ENCODE assay signal across 14 cellular contexts in the genomic region with DNA sequence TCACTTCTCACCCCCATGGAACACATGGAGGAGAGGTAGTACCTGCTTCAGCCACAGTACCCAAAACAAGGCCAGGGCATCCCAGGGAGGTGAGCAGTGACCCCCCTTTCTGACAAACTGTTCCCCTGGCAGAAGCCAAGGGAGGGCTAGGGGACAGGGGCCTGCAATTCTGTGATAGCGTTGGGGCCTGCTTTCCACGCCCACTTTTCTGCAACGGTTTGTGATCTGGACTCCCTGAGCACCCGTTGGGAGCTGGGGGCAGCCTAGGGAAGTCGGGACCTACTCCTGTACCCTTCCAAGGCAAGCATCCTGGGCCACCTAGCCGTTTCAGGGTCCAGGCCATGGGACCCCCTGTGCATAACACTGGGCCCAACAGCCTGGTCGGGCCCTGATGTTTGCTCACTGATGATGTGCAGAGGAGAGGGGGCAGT. TPM values are rescaled to one million over a fixed set of nuclear protein-coding genes. Genes with fewer than 3 reads are reported as not detected.
DNase-seq lines count a peak whose midpoint lies in the region; ATAC-seq and TF ChIP-seq lines count a peak whose summit lies in the region.
"Had no signal": no experiment of that assay in that cellular context is flagged by ENCODE, and none has a peak within 500 bp of the region (broad histone marks: within the 10 kb centered on the region; RNA-seq: fewer than 3 reads in every experiment).

No MANE protein-coding gene starts in this region.

- no peak for TF ChIP-seq CTCF in neural progenitor cell (IDR thresholded peaks at IDR 0.05)
- TF ChIP-seq CTCF in mesothelial cell of epicardium (IDR thresholded peaks at IDR 0.05; ENCODE audit: unreplicated experiment) = no peak

- peak overlapping the region; percentile 40 for H3K27ac Mint-ChIP-seq in activated naive CD8-positive, alpha-beta T cell treated with anti-CD3 and anti-CD28 coated beads, Interleukin-2, amount 50 U/mL, for 24 hours
- no peak overlapping the region for H3K27ac Mint-ChIP-seq in neural progenitor cell
- no peak overlapping the region for H3K27ac Mint-ChIP-seq in mesothelial cell of epicardium

- H3K27me3 ChIP-seq in H7 (ENCODE audit: control insufficient read depth, insufficient read depth, low read length) (no peaks in the 10 kb centered on the region), neural progenitor cell (peaks cover 19% of the 10 kb centered on the region)
- H3K27me3 ChIP-seq: brain microvascular endothelial cell had no signal

- no peaks in the 10 kb centered on the region for H3K27me3 Mint-ChIP-seq in activated naive CD8-positive, alpha-beta T cell treated with anti-CD3 and anti-CD28 coated beads, Interleukin-2, amount 50 U/mL, for 24 hours
- no peaks in the 10 kb centered on the region for H3K27me3 Mint-ChIP-seq in neural progenitor cell (ENCODE audit: insufficient read depth, low read depth)
- no peaks in the 10 kb centered on the region for H3K27me3 Mint-ChIP-seq in mesothelial cell of epicardium (ENCODE audit: low read depth)

- H3K4me3 ChIP-seq in H7 (ENCODE audit: insufficient read depth, low read depth, low read length) = no peak overlapping the region
- H3K4me3 ChIP-seq in neural progenitor cell = no peak overlapping the region

- H3K36me3 ChIP-seq in H7 (replicated peaks; ENCODE audit: control insufficient read depth, insufficient read depth, low read length) (no peaks in the 10 kb centered on the region), neural progenitor cell (no peaks in the 10 kb centered on the region)
- H3K36me3 ChIP-seq: brain microvascular endothelial cell had no signal

- ATAC-seq in activated naive CD8-positive, alpha-beta T cell treated with anti-CD3 and anti-CD28 coated beads, Interleukin-2, amount 50 U/mL, for 24 hours = no peak
- ATAC-seq in sciatic nerve = peak; percentile 25

- peaks cover 25% of the 10 kb centered on the region for H3K4me1 Mint-ChIP-seq in activated naive CD8-positive, alpha-beta T cell treated with anti-CD3 and anti-CD28 coated beads, Interleukin-2, amount 50 U/mL, for 24 hours
- peaks cover 18% of the 10 kb centered on the region for H3K4me1 Mint-ChIP-seq in neural progenitor cell
- peaks cover 6% of the 10 kb centered on the region for H3K4me1 Mint-ChIP-seq in mesothelial cell of epicardium

- DNase-seq in DMS53 (lab: John Stamatoyannopoulos, UW) (peak; percentile 23), DMS53 treated with DMSO at 0.1 percent for 48 hours (lab: John Stamatoyannopoulos, UW; ENCODE audit: unreplicated experiment) (no peak), H7 (peak; percentile 42), sciatic nerve (ENCODE audit: low spot score) (no peak), neural progenitor cell (ENCODE audit: low spot score) (no peak), mesothelial cell of epicardium (ENCODE audit: low spot score in 2 of 2, unreplicated experiment in 2 of 2) (no peak), SK-N-DZ (ENCODE audit: low spot score) (no peak)
- DNase-seq in activated naive CD8-positive, alpha-beta T cell treated with anti-CD3 and anti-CD28 coated beads, Interleukin-2, amount 50 U/mL, for 24 hours = no peak
- DNase-seq: activated CD8-positive, alpha-beta memory T cell treated with anti-CD3 and anti-CD28 coated beads, Interleukin-2, amount 50 U/mL, for 48 hours; brain microvascular endothelial cell; HCEC 1CT; stimulated activated CD4-positive, alpha-beta T cell treated with anti-CD3 and anti-CD28 coated beads, Interleukin-2, amount 100 ng/mL, for 48 hours; T1000 had no signal

- no peak overlapping the region for H3K9ac ChIP-seq in neural progenitor cell

- intact Hi-C loops in sciatic nerve (cut with DNase I) = no loop called here

- H3K4me2 ChIP-seq in neural progenitor cell = no peak overlapping the region

- H3K4me3 Mint-ChIP-seq in activated naive CD8-positive, alpha-beta T cell treated with anti-CD3 and anti-CD28 coated beads, Interleukin-2, amount 50 U/mL, for 24 hours = peak overlapping the region; percentile 52
- H3K4me3 Mint-ChIP-seq in neural progenitor cell = no peak overlapping the region
- H3K4me3 Mint-ChIP-seq in mesothelial cell of epicardium = no peak overlapping the region

- H3K36me3 Mint-ChIP-seq in activated naive CD8-positive, alpha-beta T cell treated with anti-CD3 and anti-CD28 coated beads, Interleukin-2, amount 50 U/mL, for 24 hours (ENCODE audit: low read depth) = peaks cover 9% of the 10 kb centered on the region
- H3K36me3 Mint-ChIP-seq in neural progenitor cell (no peaks in the 10 kb centered on the region), mesothelial cell of epicardium (no peaks in the 10 kb centered on the region)

- no peaks in the 10 kb centered on the region for H3K9me3 ChIP-seq in neural progenitor cell (ENCODE audit: low read depth)

- H3F3A ChIP-seq in neural progenitor cell (ENCODE audit: low read depth) = no peaks in the 10 kb centered on the region

- no peaks in the 10 kb centered on the region for H3K4me1 ChIP-seq in neural progenitor cell

- H3K9me3 Mint-ChIP-seq in activated naive CD8-positive, alpha-beta T cell treated with anti-CD3 and anti-CD28 coated beads, Interleukin-2, amount 50 U/mL, for 24 hours = no peaks in the 10 kb centered on the region
- no peaks in the 10 kb centered on the region for H3K9me3 Mint-ChIP-seq in neural progenitor cell
- no peaks in the 10 kb centered on the region for H3K9me3 Mint-ChIP-seq in mesothelial cell of epicardium

- H3K27ac ChIP-seq in neural progenitor cell = no peak overlapping the region
- H3K27ac ChIP-seq: brain microvascular endothelial cell had no signal

- H4K20me1 ChIP-seq in neural progenitor cell (ENCODE audit: low read depth) = no peaks in the 10 kb centered on the region

- no peak overlapping the region for H2AFZ ChIP-seq in neural progenitor cell (replicated peaks)

- H3K79me2 ChIP-seq in neural progenitor cell (ENCODE audit: low read depth) = no peaks in the 10 kb centered on the region

RNA-seq across cellular contexts. Expression of a gene that starts 1.0 kb away (rescaled TPM):
- 0.03 and 0.11 TPM in 2 replicates for total RNA-seq in H7 (2014; rRNA removed; shearing (Covaris generic))
- total RNA-seq in sciatic nerve (18.0 TPM), neural progenitor cell (ENCODE audit: low replicate concordance) (0.12 TPM in 1 of 2 replicates, not detected in the other), mesothelial cell of epicardium (0.13 to 0.18 TPM in 2 of 3 replicates, not detected in the other)
- polyA plus RNA-seq in SK-N-DZ (2014; cell fraction: cytosol; rRNA removed) = 0.09 and 0.29 TPM in 2 replicates
- 0.52 and 1.0 TPM in 2 replicates for polyA plus RNA-seq in SK-N-DZ (2014; cell fraction: nucleus; rRNA removed)
- total RNA-seq: MCF 10A had no signal

RNA-seq across cellular contexts. Expression of a gene that starts 29.0 kb away (rescaled TPM):
- total RNA-seq in H7 (2014; rRNA removed; shearing (Covaris generic)) = 2.7 and 3.9 TPM in 2 replicates
- total RNA-seq in sciatic nerve = 0.18 TPM
- 0.11 and 0.22 TPM in 2 replicates for total RNA-seq in neural progenitor cell (ENCODE audit: low replicate concordance)
- total RNA-seq in mesothelial cell of epicardium = 0.57 to 1.2 TPM (median 0.73 TPM) in 3 replicates
- polyA plus RNA-seq in SK-N-DZ (2014; cell fraction: cytosol; rRNA removed) = 0.08 and 0.20 TPM in 2 replicates
- 0.12 and 0.20 TPM in 2 replicates for polyA plus RNA-seq in SK-N-DZ (2014; cell fraction: nucleus; rRNA removed)
- total RNA-seq: MCF 10A had no signal

RNA-seq across cellular contexts. Expression of a gene that starts 36.0 kb away (rescaled TPM):
- total RNA-seq in H7 (2014; rRNA removed; shearing (Covaris generic)) = 64.0 and 87.1 TPM in 2 replicates
- total RNA-seq in sciatic nerve (48.2 TPM), neural progenitor cell (ENCODE audit: low replicate concordance) (76.0 and 78.4 TPM in 2 replicates), mesothelial cell of epicardium (51.2 to 55.1 TPM (median 54.8 TPM) in 3 replicates)
- 110 and 148 TPM in 2 replicates for polyA plus RNA-seq in SK-N-DZ (2014; cell fraction: cytosol; rRNA removed)
- 102 and 133 TPM in 2 replicates for polyA plus RNA-seq in SK-N-DZ (2014; cell fraction: nucleus; rRNA removed)

Comparison
In these comparisons a context has a peak if more than half of its experiments do, and no peak if none do; other contexts are left out.
1. DNase-seq: peak in DMS53 (single experiment) and H7 (single experiment); none in DMS53 treated with DMSO at 0.1 percent for 48 hours (single experiment), activated naive CD8-positive, alpha-beta T cell treated with anti-CD3 and anti-CD28 coated beads, Interleukin-2, amount 50 U/mL, for 24 hours (single experiment), sciatic nerve (single experiment), neural progenitor cell (single experiment), mesothelial cell of epicardium (0 of 2) and SK-N-DZ (single experiment).
2. RNA of a gene that starts 1.0 kb away (total RNA-seq): 18.0 TPM in sciatic nerve (single experiment); 0.13 to 0.18 TPM in mesothelial cell of epicardium, 0.03 to 0.11 TPM in H7 and 0.12 TPM in neural progenitor cell; every median in the first group is over 10 times any median in the second.